ENCODE assay signal across 19 cellular contexts in the genomic region with DNA sequence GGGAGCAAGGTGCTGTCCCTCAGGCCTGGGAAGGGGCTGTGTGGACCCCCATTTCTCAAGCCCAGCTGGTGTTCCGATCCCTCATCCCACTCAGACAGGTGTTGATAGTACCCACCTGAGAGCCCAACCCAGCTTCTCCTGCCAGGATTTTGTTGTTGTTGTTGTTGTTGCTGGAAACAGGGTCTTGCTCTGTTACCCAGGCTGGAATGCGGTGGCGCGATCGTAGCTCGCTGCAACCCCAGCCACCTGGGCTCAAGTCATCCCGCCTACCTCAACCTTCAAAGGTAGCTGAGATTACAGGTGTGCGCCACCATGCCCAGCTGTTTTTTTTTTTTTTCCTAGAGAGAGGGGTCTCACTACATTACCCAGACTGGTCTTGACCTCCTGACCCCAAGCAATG.
DNase-seq lines count a peak whose midpoint lies in the region; FAIRE-seq and TF ChIP-seq lines count a peak whose summit lies in the region.
"Had no signal": no experiment of that assay in that cellular context is flagged by ENCODE, and none has a peak within 500 bp of the region (broad histone marks: within the 10 kb centered on the region; RNA-seq: fewer than 3 reads in every experiment).

No MANE protein-coding gene starts in this region.

- CTCF ChIA-PET in H1 (lab: Charles Lee; ENCODE audit: partially characterized antibody): interaction anchor here (0.6 to 1.8 kb wide), 7 partner anchors 8 to 126 kb away, joined by 3 to 8 read pairs (median 3); no protein-coding TSS in a partner anchor

- no peaks in the 10 kb centered on the region for H3F3A ChIP-seq in neural progenitor cell (ENCODE audit: low read depth)

- H3K9me3 Mint-ChIP-seq in H9 (no peaks in the 10 kb centered on the region), neural progenitor cell (no peaks in the 10 kb centered on the region)
- H3K9me3 Mint-ChIP-seq: CD4-positive, alpha-beta memory T cell had no signal

- H3K9me3 ChIP-seq in H9 (ENCODE audit: control insufficient read depth, low read depth, low read length): no peaks in the 10 kb centered on the region
- no peaks in the 10 kb centered on the region for H3K9me3 ChIP-seq in H1 (ENCODE audit: insufficient read depth in 2 of 2, low read depth in 1 of 2, low read length in 1 of 2)
- H3K9me3 ChIP-seq in neural progenitor cell (ENCODE audit: low read depth): no peaks in the 10 kb centered on the region

- TF ChIP-seq EP300 in H1 (IDR thresholded peaks at IDR 0.05; ENCODE audit: borderline replicate concordance in 1 of 2, low read depth in 2 of 2, low read length in 2 of 2): peak in 1 of 2 experiments; percentile 34; a peak in 1 of 3 replicates

- no peaks in the 10 kb centered on the region for H3K27me3 ChIP-seq in H9 (ENCODE audit: insufficient read depth, low read length)
- no peaks in the 10 kb centered on the region for H3K27me3 ChIP-seq in H1 (replicated peaks in 1 of 4; ENCODE audit: control insufficient read depth in 3 of 4, extremely low read depth in 1 of 4, insufficient read depth in 3 of 4, low read length in 3 of 4)
- H3K27me3 ChIP-seq in neural progenitor cell: no peaks in the 10 kb centered on the region

- H3K4me1 ChIP-seq in H9 (ENCODE audit: insufficient read depth, low read length) (peaks cover 5% of the 10 kb centered on the region; the same call in 1 of the 2 replicates), H1 (replicated peaks in 1 of 4; ENCODE audit: control insufficient read depth in 3 of 4, insufficient read depth in 4 of 4, low read length in 3 of 4) (peaks cover 0 to 22% (median 13%) of the 10 kb centered on the region in 4 experiments; a peak in 6 of 7 replicates), neural progenitor cell (peaks cover 6% of the 10 kb centered on the region)

- no peak overlapping the region for H4K8ac ChIP-seq in H9 (replicated peaks; ENCODE audit: insufficient read length, low read depth, low read length)
- H4K8ac ChIP-seq in H1 (ENCODE audit: extremely low read depth, insufficient read depth, low read length): no peak overlapping the region

- H3K4ac ChIP-seq in H9 (ENCODE audit: low read depth, low read length) (no peak overlapping the region), H1 (replicated peaks; ENCODE audit: insufficient read length, low read depth, low read length) (no peak overlapping the region)

- no peak overlapping the region for H3T11ph ChIP-seq in H9 (ENCODE audit: low read length)

- POLR2A ChIA-PET in H1 (lab: Charles Lee; ENCODE audit: partially characterized antibody): no interaction called here

- H3K23me2 ChIP-seq in H9 (ENCODE audit: insufficient read length, low read depth, low read length, poor library complexity, severe bottlenecking) (no peaks in the 10 kb centered on the region), H1 (ENCODE audit: low read depth, low read length) (peaks cover 1% of the 10 kb centered on the region; the same call in 1 of the 2 replicates)

- TF ChIP-seq RAD21 in H1 (IDR thresholded peaks at IDR 0.05 in 1 of 2, conservative IDR thresholded peaks at IDR 0.05 in 1 of 2; ENCODE audit: low read depth in 2 of 2, low read length in 2 of 2): no peak

- TF ChIP-seq POLR2A in H1 (IDR thresholded peaks at IDR 0.05; ENCODE audit: control extremely low read depth in 1 of 2, low read depth in 2 of 2, low read length in 2 of 2): no peak

- H3K27ac ChIP-seq in H9 (ENCODE audit: insufficient read length, low read depth, low read length) (no peak overlapping the region), H1 (ENCODE audit: low read depth, low read length) (peak overlapping the region; percentile 43; the same call in 1 of the 2 replicates), neural progenitor cell (no peak overlapping the region)
- H3K27ac ChIP-seq: GM23248 had no signal

- no peaks in the 10 kb centered on the region for H3K79me2 ChIP-seq in H9 (ENCODE audit: insufficient read depth, low read length)
- H3K79me2 ChIP-seq in H1 (ENCODE audit: control insufficient read depth in 1 of 2, insufficient read depth in 2 of 2, low read length in 2 of 2): no peaks in the 10 kb centered on the region
- no peaks in the 10 kb centered on the region for H3K79me2 ChIP-seq in neural progenitor cell (ENCODE audit: low read depth)

- H2AK5ac ChIP-seq in H9 (ENCODE audit: insufficient read length, low read length) (no peak overlapping the region), H1 (ENCODE audit: low read depth, low read length) (no peak overlapping the region; the same call in 1 of the 2 replicates)

- no peaks in the 10 kb centered on the region for H3K36me3 Mint-ChIP-seq in H9 (ENCODE audit: insufficient read depth in 1 of 3, low read depth in 3 of 3)
- H3K36me3 Mint-ChIP-seq in neural progenitor cell: no peaks in the 10 kb centered on the region
- H3K36me3 Mint-ChIP-seq: CD4-positive, alpha-beta memory T cell had no signal

- no peak overlapping the region for H3K56ac ChIP-seq in H9 (ENCODE audit: insufficient read length, low read depth, low read length)
- no peak overlapping the region for H3K56ac ChIP-seq in H1 (replicated peaks; ENCODE audit: insufficient read length, low read depth, low read length)

- peaks cover 26 to 40% of the 10 kb centered on the region in 2 experiments for H3K4me1 Mint-ChIP-seq in H9
- H3K4me1 Mint-ChIP-seq in neural progenitor cell: peaks cover 34% of the 10 kb centered on the region
- H3K4me1 Mint-ChIP-seq: CD4-positive, alpha-beta memory T cell had no signal

- H3K27me3 Mint-ChIP-seq in H9 (ENCODE audit: low read depth) (peaks cover 4% of the 10 kb centered on the region), neural progenitor cell (ENCODE audit: insufficient read depth, low read depth) (peaks cover 4% of the 10 kb centered on the region)

- no peaks in the 10 kb centered on the region for H3K36me3 ChIP-seq in H1 (ENCODE audit: control insufficient read depth in 2 of 4, insufficient read depth in 4 of 4, low read length in 3 of 4)
- no peaks in the 10 kb centered on the region for H3K36me3 ChIP-seq in neural progenitor cell

- H3K4me3 Mint-ChIP-seq in H9 (no peak overlapping the region), neural progenitor cell (no peak overlapping the region)
- H3K4me3 Mint-ChIP-seq: CD4-positive, alpha-beta memory T cell had no signal

- H3K79me1 ChIP-seq in H9 (ENCODE audit: insufficient read depth, low read depth, low read length, poor library complexity, severe bottlenecking) (no peaks in the 10 kb centered on the region), H1 (ENCODE audit: low read depth, low read length) (0 out of 2 replicates have a peak, but pooled peaks cover 3% of the 10 kb centered on the region)

- no CpG with 5 or more reads among the region's 8 CpGs for WGBS in H9 (ENCODE audit: extremely low coverage, insufficient read length, low lambda C conversion rate)
- WGBS in H1 (ENCODE audit: extremely low coverage in 1 of 2, insufficient coverage in 1 of 2, insufficient read length in 1 of 2, insufficient replicate concordance in 2 of 2, low coverage in 1 of 2, low lambda C conversion rate in 2 of 2, missing lambda C conversion rate in 1 of 2), 2 experiments: 92% methylated on average over 8 of the region's 8 CpGs; no CpG with 5 or more reads in 1 of the 2 experiments

- TF ChIP-seq CTCF in H9 (conservative IDR thresholded peaks at IDR 0.05) (no peak), H1 (IDR thresholded peaks at IDR 0.05; ENCODE audit: control extremely low read depth in 1 of 3, insufficient read depth in 1 of 3, low read depth in 1 of 3, low read length in 3 of 3) (no peak), neural progenitor cell (IDR thresholded peaks at IDR 0.05) (no peak)

- no peak overlapping the region for H2BK20ac ChIP-seq in H9 (ENCODE audit: low read depth, low read length, poor library complexity, severe bottlenecking)
- no peak overlapping the region for H2BK20ac ChIP-seq in H1 (ENCODE audit: low read length)

- H3K18ac ChIP-seq in H9 (ENCODE audit: insufficient read length, low read depth, low read length): no peak overlapping the region
- no peak overlapping the region for H3K18ac ChIP-seq in H1 (ENCODE audit: extremely low read depth, low read length)

- H2BK12ac ChIP-seq in H9 (ENCODE audit: insufficient read length, low read depth, low read length): no peak overlapping the region
- no peak overlapping the region for H2BK12ac ChIP-seq in H1 (ENCODE audit: low read depth, low read length)

- H3K9ac ChIP-seq in H9 (ENCODE audit: extremely low read depth, insufficient read length, low read length) (no peak overlapping the region), H1 (replicated peaks in 1 of 4; ENCODE audit: extremely low read depth in 1 of 4, low read depth in 3 of 4, low read length in 3 of 4) (no peak overlapping the region), neural progenitor cell (no peak overlapping the region)
- H3K9ac ChIP-seq: GM23248 had no signal

- H4K91ac ChIP-seq in H9 (ENCODE audit: insufficient read length, low read depth, low read length) (no peak overlapping the region), H1 (replicated peaks; ENCODE audit: insufficient read length, low read length) (no peak overlapping the region)

- H3K4me3 ChIP-seq in H1 (ENCODE audit: extremely low read depth in 1 of 4, insufficient read depth in 2 of 4, low read depth in 3 of 4, low read length in 4 of 4) (no peak overlapping the region), neural progenitor cell (no peak overlapping the region)
- H3K4me3 ChIP-seq: GM23248 had no signal

- peak overlapping the region in 2 of 3 experiments; percentile 45 to 74; a peak in 3 of 7 replicates for H3K27ac Mint-ChIP-seq in H9
- H3K27ac Mint-ChIP-seq in neural progenitor cell: peak overlapping the region; percentile 74
- H3K27ac Mint-ChIP-seq: CD4-positive, alpha-beta memory T cell had no signal

- H3K4me2 ChIP-seq in H9 (ENCODE audit: insufficient read depth, insufficient read length, low read length): no peak overlapping the region
- no peak overlapping the region for H3K4me2 ChIP-seq in H1 (ENCODE audit: insufficient read depth in 1 of 2, low read depth in 2 of 2, low read length in 2 of 2)
- H3K4me2 ChIP-seq in neural progenitor cell: no peak overlapping the region

- H4K5ac ChIP-seq in H9 (ENCODE audit: insufficient read length, low read depth, low read length): no peak overlapping the region
- H4K5ac ChIP-seq in H1 (ENCODE audit: insufficient read length, low read depth, low read length): no peak overlapping the region

- H2BK120ac ChIP-seq in H9 (ENCODE audit: low read depth, low read length, poor library complexity, severe bottlenecking) (no peak overlapping the region), H1 (replicated peaks; ENCODE audit: low read depth, low read length) (no peak overlapping the region)

- H2BK5ac ChIP-seq in H9 (ENCODE audit: insufficient read length, low read length) (no peak overlapping the region), H1 (ENCODE audit: low read depth, low read length) (peak overlapping the region; percentile 52; the same call in 1 of the 2 replicates)

- no peak overlapping the region for H2BK15ac ChIP-seq in H9 (ENCODE audit: low read depth, low read length)
- 0 out of 2 replicates have a peak overlapping the region, but pooled peaks have one; percentile 46 for H2BK15ac ChIP-seq in H1 (ENCODE audit: low read length)

- H3K23ac ChIP-seq in H9 (ENCODE audit: insufficient read length, low read depth, low read length): no peak overlapping the region
- H3K23ac ChIP-seq in H1 (ENCODE audit: insufficient read length): no peak overlapping the region

- peak; percentile 28 for FAIRE-seq in H1 (lab: Jason Lieb, UNC)
- FAIRE-seq: G401.6, GM12892, H54 had no signal

- DNase-seq in H9: peak; percentile 49
- DNase-seq in H1 (ENCODE audit: low read depth in 1 of 2, low spot score in 2 of 2): no peak
- peak; percentile 47 for DNase-seq in islet precursor cell
- DNase-seq in neural progenitor cell (ENCODE audit: low spot score): no peak
- no peak for DNase-seq in NK-92 treated with Interleukin-12 subunit alpha and Interleukin-12 subunit beta, amount 100 ng/mL, for 24 hours (lab: John Stamatoyannopoulos, UW)
- no peak for DNase-seq in foreskin melanocyte
- DNase-seq in activated T-cell treated with anti-CD3 and anti-CD28 coated beads, Interleukin-2, amount 50 U/mL, for 48 hours: no peak
- no peak for DNase-seq in nucleus accumbens (lab: John Stamatoyannopoulos, UW)
- DNase-seq: C1 segment of cervical spinal cord; Calu3; CD4-positive, alpha-beta memory T cell; COR-L47; DMS53; DMS79 treated with DMSO at 0.1 percent for 48 hours; GM23248; HCEC 1CT had no signal

- H4K20me1 ChIP-seq in H9 (ENCODE audit: control insufficient read depth, insufficient read depth, insufficient read length) (no peaks in the 10 kb centered on the region), H1 (replicated peaks in 1 of 2; ENCODE audit: control insufficient read depth in 1 of 2, insufficient read depth in 2 of 2, low read length in 2 of 2) (peaks cover 0 to 4% of the 10 kb centered on the region in 2 experiments), neural progenitor cell (ENCODE audit: low read depth) (peaks cover 14% of the 10 kb centered on the region)

- no peak overlapping the region for H2AFZ ChIP-seq in H9 (ENCODE audit: low read length)
- H2AFZ ChIP-seq in H1 (ENCODE audit: low read length): no peak overlapping the region
- no peak overlapping the region for H2AFZ ChIP-seq in neural progenitor cell (replicated peaks)
- H2AFZ ChIP-seq: GM23248 had no signal

- no peak overlapping the region; the same call in 1 of the 2 replicates for H3K14ac ChIP-seq in H9 (ENCODE audit: insufficient read depth, low read length)
- H3K14ac ChIP-seq in H1 (ENCODE audit: insufficient read length): no peak overlapping the region

Comparison
In these comparisons a context has a peak if more than half of its experiments do, and no peak if none do; other contexts are left out.
1. DNase-seq: peak in H9 (single experiment) and islet precursor cell (single experiment); none in H1 (0 of 2), neural progenitor cell (single experiment), NK-92 treated with Interleukin-12 subunit alpha and Interleukin-12 subunit beta, amount 100 ng/mL, for 24 hours (single experiment), foreskin melanocyte (single experiment), activated T-cell treated with anti-CD3 and anti-CD28 coated beads, Interleukin-2, amount 50 U/mL, for 48 hours (0 of 2) and nucleus accumbens (0 of 56).